ENCODE assay signal across 18 cellular contexts in genomic region chr16:47477680-47478079, GRCh38.
DNase-seq lines count a peak whose midpoint lies in the region; ATAC-seq, FAIRE-seq and TF ChIP-seq lines count a peak whose summit lies in the region.
"Had no signal": no experiment of that assay in that cellular context is flagged by ENCODE, and none has a peak within 500 bp of the region (broad histone marks: within the 10 kb centered on the region; RNA-seq: fewer than 3 reads in every experiment).

No MANE protein-coding gene starts in this region.

- CTCF ChIA-PET in RWPE1 (lab: Yijun Ruan, JAX): no interaction called here

- no peak overlapping the region for H3K27ac ChIP-seq in RWPE1
- H3K27ac ChIP-seq: cardiac muscle cell, esophagus muscularis mucosa, stomach had no signal

- POLR2A ChIA-PET in RWPE1 (lab: Yijun Ruan, JAX; ENCODE audit: low non-redundant PET): interaction anchor here (0.6 kb wide), 1 partner anchor 71 kb away, joined by 5 read pairs; no protein-coding TSS in a partner anchor

- no peak for TF ChIP-seq CTCF in RWPE1 (conservative IDR thresholded peaks at IDR 0.05; ENCODE audit: low read depth)
- no peak for TF ChIP-seq CTCF in fibroblast of mammary gland (conservative IDR thresholded peaks at IDR 0.05; ENCODE audit: control insufficient read depth, insufficient read depth, low read depth, low read length)

- peak; percentile 38 for FAIRE-seq in H54 (lab: Jason Lieb, UNC)
- FAIRE-seq: GM18507 had no signal

- DNase-seq in H54 (ENCODE audit: insufficient read length, low spot score) (no peak), RWPE1 (ENCODE audit: low spot score) (peak; percentile 55), fibroblast of mammary gland (ENCODE audit: low read depth) (peak; percentile 61), skeletal muscle cell (ENCODE audit: low read depth) (peak; percentile 29), epidermal melanocyte (ENCODE audit: insufficient read length, low spot score) (no peak), NCI-H2081 (lab: John Stamatoyannopoulos, UW) (no peak)
- DNase-seq: activated CD4-positive, alpha-beta T cell treated with anti-CD3 and anti-CD28 coated beads for 48 hours; dorsolateral prefrontal cortex; head of caudate nucleus; NCI-H526 treated with DMSO at 0.1 percent for 48 hours; Right ventricle myocardium superior; stomach; trophoblast cell had no signal

- TF ChIP-seq POLR2A in H54 (IDR thresholded peaks at IDR 0.05; ENCODE audit: low read depth, low read length): no peak

- no peak overlapping the region for H3K4me3 ChIP-seq in fibroblast of mammary gland (ENCODE audit: control insufficient read depth, low read depth, low read length)
- no peak overlapping the region for H3K4me3 ChIP-seq in skeletal muscle cell (ENCODE audit: low read depth, low read length)
- H3K4me3 ChIP-seq: cardiac muscle cell, dorsolateral prefrontal cortex, esophagus muscularis mucosa, stomach had no signal

- no peak for ATAC-seq in GM21423 (IDR thresholded peaks at IDR 0.05; ENCODE audit: unreplicated experiment)
- ATAC-seq: left lobe of liver had no signal

Comparison
In these comparisons a context has a peak if more than half of its experiments do, and no peak if none do; other contexts are left out.
1. DNase-seq: peak in RWPE1 (single experiment), fibroblast of mammary gland (single experiment) and skeletal muscle cell (single experiment); none in H54 (single experiment), epidermal melanocyte (single experiment) and NCI-H2081 (0 of 2).